In genomic region chr9:76932778-76933177, GRCh38 we compare ENCODE assay signal across 16 cellular contexts.
"Had no signal": no experiment of that assay in that cellular context is flagged by ENCODE, and none has a peak within 500 bp of the region (broad histone marks: within the 10 kb centered on the region; RNA-seq: fewer than 3 reads in every experiment).

No MANE protein-coding gene starts in this region.

- H3K9me3 ChIP-seq: esophagus muscularis mucosa, neutrophil, sigmoid colon had no signal

- H3K4me1 ChIP-seq: esophagus muscularis mucosa, sigmoid colon had no signal

- H3K36me3 ChIP-seq: brain microvascular endothelial cell, esophagus muscularis mucosa, neutrophil, sigmoid colon had no signal

- DNase-seq: activated CD4-positive, alpha-beta T cell treated with anti-CD3 and anti-CD28 coated beads, Interleukin-2, amount 10 ng/mL, durations not matched to agents 7 days and 5 days; activated CD4-positive, CD25-positive, alpha-beta regulatory T cell; activated T-cell treated with anti-CD3 and anti-CD28 coated beads for 4 hours; amygdala; brain microvascular endothelial cell; dorsolateral prefrontal cortex; hippocampal formation; naive B cell; sigmoid colon; stimulated activated CD4-positive, alpha-beta T cell treated with anti-CD3 and anti-CD28 coated beads, Interleukin-4, amount 100 ng/mL, for 1 hour; stimulated activated CD8-positive, alpha-beta memory T cell treated with anti-CD3 and anti-CD28 coated beads, Interleukin-4, amount 100 ng/mL, for 48 hours; T-helper 2 cell had no signal

- H3K4me3 ChIP-seq: dorsolateral prefrontal cortex, esophagus muscularis mucosa, lung, sigmoid colon had no signal

- H3K27me3 ChIP-seq: brain microvascular endothelial cell, esophagus muscularis mucosa, neutrophil, sigmoid colon had no signal

- H3K27ac ChIP-seq: brain microvascular endothelial cell, dorsolateral prefrontal cortex, esophagus muscularis mucosa, neutrophil, sigmoid colon had no signal

- ATAC-seq: activated T-helper 17 cell treated with anti-CD3 and anti-CD28 coated beads, Interleukin-2, amount 50 U/mL, for 72 hours had no signal
